ENCODE assay signal across 1 cellular context in genomic region chr5:110738812-110739651, GRCh38.
TF ChIP-seq lines count a peak whose summit lies in the region.

SLC25A46 (plus strand) TSS chr5:110739007; CDS start chr5:110739120, 113 bp downstream.

TF ChIP-seq in HepG2, 621 proteins besides CTCF, POLR2A, EP300 and RAD21 (continued from another document and continues in another):
- TF ChIP-seq HNF4G (IDR thresholded peaks at IDR 0.05; ENCODE audit: borderline replicate concordance, low read depth, low read length) (no peak), HNF4G (CRISPR knock-in tag; IDR thresholded peaks at IDR 0.05; ENCODE audit: borderline replicate concordance, low read depth) (no peak), NR0B2 (CRISPR knock-in tag; IDR thresholded peaks at IDR 0.05) (0 out of 2 replicates have a peak, but pooled peaks have one; percentile 61), GTF3A (CRISPR knock-in tag; conservative IDR thresholded peaks at IDR 0.05) (peak; percentile 63; the same call in 1 of the 2 replicates), TIGD3 (CRISPR knock-in tag; IDR thresholded peaks at IDR 0.05; ENCODE audit: borderline replicate concordance) (peak; percentile 42; the same call in 1 of the 2 replicates), ZBTB14 (CRISPR knock-in tag; IDR thresholded peaks at IDR 0.05) (no peak), ZNF709 (CRISPR knock-in tag; IDR thresholded peaks at IDR 0.05) (peak; percentile 86), ZBTB8A (CRISPR knock-in tag; IDR thresholded peaks at IDR 0.05; ENCODE audit: borderline replicate concordance, low read depth) (peak; percentile 29; the same call in 1 of the 2 replicates), PTBP1 (IDR thresholded peaks at IDR 0.05; ENCODE audit: low read depth, low read length, poor library complexity, severe bottlenecking) (no peak), BRCA1 (CRISPR knock-in tag; IDR thresholded peaks at IDR 0.05) (0 out of 2 replicates have a peak, but pooled peaks have one; percentile 46), ZNF670 (CRISPR knock-in tag; IDR thresholded peaks at IDR 0.05; ENCODE audit: borderline replicate concordance) (peak; percentile 39; the same call in 1 of the 2 replicates), ETV6 (CRISPR knock-in tag; conservative IDR thresholded peaks at IDR 0.05) (0 out of 2 replicates have a peak, but pooled peaks have one; percentile 28), MYC (CRISPR knock-in tag; IDR thresholded peaks at IDR 0.05; ENCODE audit: borderline replicate concordance) (peak; percentile 76; the same call in 1 of the 2 replicates), ZNF784 (CRISPR knock-in tag; IDR thresholded peaks at IDR 0.05; ENCODE audit: borderline replicate concordance) (peak; percentile 69; the same call in 1 of the 2 replicates), PRDM10 (CRISPR knock-in tag; IDR thresholded peaks at IDR 0.05; ENCODE audit: low read depth) (no peak), ZBED4 (CRISPR knock-in tag; IDR thresholded peaks at IDR 0.05; ENCODE audit: borderline replicate concordance) (peak; percentile 69; the same call in 1 of the 2 replicates), MYPOP (CRISPR knock-in tag; IDR thresholded peaks at IDR 0.05) (peak; percentile 64; the same call in 1 of the 2 replicates), ATF2 (CRISPR knock-in tag; IDR thresholded peaks at IDR 0.05) (0 out of 2 replicates have a peak, but pooled peaks have one; percentile 18), ZBTB25 (CRISPR knock-in tag; IDR thresholded peaks at IDR 0.05) (no peak), ZNF510 (CRISPR knock-in tag; IDR thresholded peaks at IDR 0.05; ENCODE audit: low read depth) (peak; percentile 51; the same call in 1 of the 2 replicates), ZNF543 (CRISPR knock-in tag; IDR thresholded peaks at IDR 0.05) (peak; percentile 65; the same call in 1 of the 2 replicates), ZBTB4 (CRISPR knock-in tag; IDR thresholded peaks at IDR 0.05; ENCODE audit: borderline replicate concordance) (no peak), ELF3 (CRISPR knock-in tag; IDR thresholded peaks at IDR 0.05) (peak; percentile 19), ZNF652 (CRISPR knock-in tag; IDR thresholded peaks at IDR 0.05; ENCODE audit: borderline replicate concordance, low read depth) (0 out of 2 replicates have a peak, but pooled peaks have one; percentile 26), PCBP1 (IDR thresholded peaks at IDR 0.05; ENCODE audit: borderline replicate concordance, low read depth, low read length) (0 out of 2 replicates have a peak, but pooled peaks have one; percentile 53)
